Comparison of ENCODE assay signal across 9 cellular contexts in the genomic region with DNA sequence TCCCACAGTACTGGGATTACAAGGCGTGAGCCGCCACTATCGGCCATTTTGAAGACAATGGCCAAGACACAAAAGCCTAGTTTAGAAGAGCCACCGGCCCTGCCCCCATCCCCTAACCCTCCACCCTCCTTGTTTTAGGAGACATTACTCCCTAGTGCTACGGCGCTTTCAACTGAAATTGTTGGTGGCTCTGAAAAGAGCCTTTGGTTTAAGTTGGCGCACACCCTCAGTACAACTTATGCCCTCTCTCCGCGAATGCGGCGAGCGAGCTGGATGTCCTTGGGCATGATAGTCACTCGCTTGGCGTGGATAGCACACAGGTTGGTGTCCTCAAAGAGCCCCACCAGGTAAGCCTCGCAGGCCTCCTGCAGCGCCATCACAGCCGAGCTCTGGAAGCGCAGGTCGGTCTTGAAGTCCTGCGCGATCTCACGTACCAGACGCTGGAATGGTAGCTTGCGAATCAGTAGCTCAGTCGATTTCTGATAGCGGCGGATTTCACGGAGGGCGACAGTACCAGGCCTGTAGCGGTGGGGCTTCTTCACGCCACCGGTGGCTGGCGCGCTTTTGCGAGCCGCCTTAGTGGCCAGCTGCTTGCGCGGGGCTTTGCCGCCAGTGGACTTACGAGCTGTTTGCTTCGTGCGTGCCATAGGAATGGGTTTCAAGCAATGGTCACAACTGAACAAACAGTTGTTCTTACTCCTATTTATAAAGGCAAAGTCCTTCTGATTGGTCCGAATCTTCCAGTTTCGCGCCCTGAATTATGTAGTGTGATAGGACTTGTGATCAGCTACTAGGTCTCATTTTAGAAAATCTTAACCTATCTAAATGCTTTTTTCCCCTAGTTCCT.
DNase-seq lines count a peak whose midpoint lies in the region; ATAC-seq lines count a peak whose summit lies in the region.
"Had no signal": no experiment of that assay in that cellular context is flagged by ENCODE, and none has a peak within 500 bp of the region (broad histone marks: within the 10 kb centered on the region; RNA-seq: fewer than 3 reads in every experiment).

No MANE protein-coding gene starts in this region.

- H3K18ac ChIP-seq in mesendoderm (ENCODE audit: low read length): peak overlapping the region; percentile 81

- no peak overlapping the region for H4K8ac ChIP-seq in mesendoderm (ENCODE audit: low read depth, low read length)

- no peak overlapping the region for H3K23ac ChIP-seq in mesendoderm (ENCODE audit: low read length)

- H3K79me1 ChIP-seq in mesendoderm (ENCODE audit: low read length): no peaks in the 10 kb centered on the region

- ATAC-seq in HG03066 (IDR thresholded peaks at IDR 0.05; ENCODE audit: low read depth, unreplicated experiment): peak; percentile 40
- peak; percentile 64 to 72 for ATAC-seq in stimulated activated naive B cell treated with anti-CD40 and anti-IgM and Interleukin-4, amounts not matched to agents 10 μg/mL and 1 μg/mL and 100 μg/mL, for 72 hours (replicated peaks)

- peak overlapping the region; percentile 33 for H2BK5ac ChIP-seq in mesendoderm (ENCODE audit: low read length)

- WGBS in mesendoderm (ENCODE audit: extremely low coverage, insufficient coverage, low lambda C conversion rate): no CpG with 5 or more reads among the region's 45 CpGs

- peak overlapping the region; percentile 93 to 94 for H3K4me3 Mint-ChIP-seq in stimulated activated naive B cell treated with anti-CD40 and anti-IgM and Interleukin-4, amounts not matched to agents 10 μg/mL and 1 μg/mL and 100 μg/mL, for 72 hours

- peaks cover 0 to 2% of the 10 kb centered on the region in 2 donors for H3K9me3 Mint-ChIP-seq in stimulated activated naive B cell treated with anti-CD40 and anti-IgM and Interleukin-4, amounts not matched to agents 10 μg/mL and 1 μg/mL and 100 μg/mL, for 72 hours

- H3K4me3 ChIP-seq in mesendoderm (ENCODE audit: low read length): peak overlapping the region; percentile 56

- H3K27me3 Mint-ChIP-seq in stimulated activated naive B cell treated with anti-CD40 and anti-IgM and Interleukin-4, amounts not matched to agents 10 μg/mL and 1 μg/mL and 100 μg/mL, for 72 hours: no peaks in the 10 kb centered on the region

- no peaks in the 10 kb centered on the region for H3K4me1 ChIP-seq in mesendoderm (ENCODE audit: control insufficient read depth, low read depth, low read length)

- H3K79me2 ChIP-seq in mesendoderm (ENCODE audit: control insufficient read depth, insufficient read depth, low read length): peaks cover 11% of the 10 kb centered on the region

- H4K5ac ChIP-seq in mesendoderm (ENCODE audit: low read length): no peak overlapping the region

- peaks cover 17 to 47% of the 10 kb centered on the region in 2 donors for H3K4me1 Mint-ChIP-seq in stimulated activated naive B cell treated with anti-CD40 and anti-IgM and Interleukin-4, amounts not matched to agents 10 μg/mL and 1 μg/mL and 100 μg/mL, for 72 hours

- peak overlapping the region; percentile 95 for H3K9ac ChIP-seq in mesendoderm (ENCODE audit: low read length)

- DNase-seq in DMS 273 (lab: John Stamatoyannopoulos, UW; ENCODE audit: unreplicated experiment) (peak; percentile 75), DMS 273 treated with DMSO at 0.1 percent for 48 hours (lab: John Stamatoyannopoulos, UW) (no peak), NCI-H460 (ENCODE audit: extremely low read depth, low read depth) (peak; percentile 83), mesendoderm (peak; percentile 95)
- peak; percentile 63 to 66 for DNase-seq in activated CD4-positive, alpha-beta T cell treated with anti-CD3 and anti-CD28 coated beads, Interleukin-2, amount 50 U/mL, for 4 hours
- DNase-seq in effector CD4-positive, alpha-beta T cell: peak; percentile 63
- DNase-seq in stimulated activated naive B cell treated with anti-CD40 and anti-IgM and Interleukin-4, amounts not matched to agents 10 μg/mL and 1 μg/mL and 100 μg/mL, for 72 hours: peak; percentile 73

- peak overlapping the region; percentile 91 for H3K56ac ChIP-seq in mesendoderm (ENCODE audit: low read length)

- H2AK5ac ChIP-seq in mesendoderm (ENCODE audit: low read length): no peak overlapping the region

- H3K36me3 Mint-ChIP-seq in stimulated activated naive B cell treated with anti-CD40 and anti-IgM and Interleukin-4, amounts not matched to agents 10 μg/mL and 1 μg/mL and 100 μg/mL, for 72 hours: peaks cover 3 to 13% of the 10 kb centered on the region in 2 donors

- no peaks in the 10 kb centered on the region for H3K27me3 ChIP-seq in mesendoderm (ENCODE audit: insufficient read depth, low read length, poor library complexity)

- H2BK15ac ChIP-seq in mesendoderm (replicated peaks; ENCODE audit: low read depth): no peak overlapping the region

- no peak overlapping the region for H2BK120ac ChIP-seq in mesendoderm (ENCODE audit: low read depth, low read length)

- H3K36me3 ChIP-seq in mesendoderm (ENCODE audit: control insufficient read depth, insufficient read depth, low read length): no peaks in the 10 kb centered on the region

- H3K27ac Mint-ChIP-seq in stimulated activated naive B cell treated with anti-CD40 and anti-IgM and Interleukin-4, amounts not matched to agents 10 μg/mL and 1 μg/mL and 100 μg/mL, for 72 hours: peak overlapping the region; percentile 91

- peak overlapping the region; percentile 79 for H3K27ac ChIP-seq in mesendoderm (ENCODE audit: low read depth, low read length)
- H3K27ac ChIP-seq: 22Rv1 had no signal

- peak overlapping the region; percentile 79 for H3K4ac ChIP-seq in mesendoderm (ENCODE audit: low read depth, low read length)

- peak overlapping the region; percentile 52 for H3K4me2 ChIP-seq in mesendoderm (ENCODE audit: low read length)
